15 cellular contexts compared by ENCODE assay signal in genomic region chr7:47606176-47606575, GRCh38.
"Had no signal": no experiment of that assay in that cellular context is flagged by ENCODE, and none has a peak within 500 bp of the region (broad histone marks: within the 10 kb centered on the region; RNA-seq: fewer than 3 reads in every experiment).

No MANE protein-coding gene starts in this region.

- DNase-seq: activated CD4-positive, alpha-beta memory T cell treated with anti-CD3 and anti-CD28 coated beads, Interleukin-2, amount 10 ng/mL, durations not matched to agents 7 days and 5 days; activated gamma-delta T cell treated with Interleukin-2 at 50 U/mL for 16 hours; activated naive CD8-positive, alpha-beta T cell treated with anti-CD3 and anti-CD28 coated beads for 36 hours; activated T-cell treated with anti-CD3 and anti-CD28 coated beads, Interleukin-2, amount 50 U/mL, for 48 hours; anterior cingulate cortex; effector CD4-positive, alpha-beta T cell; islet precursor cell; left lung; stimulated activated CD4-positive, alpha-beta T cell treated with anti-CD3 and anti-CD28 coated beads, Interleukin-2, amount 100 ng/mL, for 24 hours; stimulated activated naive CD4-positive, alpha-beta T cell; T-cell; T1000 had no signal

- H3K4me3 ChIP-seq: breast epithelium, left lung, neural progenitor cell, suprapubic skin had no signal

- H3K27me3 Mint-ChIP-seq: activated CD4-positive, alpha-beta memory T cell treated with anti-CD3 and anti-CD28 coated beads, Interleukin-2, amount 10 ng/mL, durations not matched to agents 7 days and 5 days; T-cell had no signal

- H3K36me3 Mint-ChIP-seq: activated naive CD8-positive, alpha-beta T cell treated with anti-CD3 and anti-CD28 coated beads for 36 hours; neural progenitor cell; T-cell had no signal

- H3K27ac ChIP-seq: left lung, neural progenitor cell had no signal

- ATAC-seq: left lung, T-cell had no signal

- H3K36me3 ChIP-seq: breast epithelium, left lung, neural progenitor cell, suprapubic skin had no signal

- H3K9me3 Mint-ChIP-seq: activated CD4-positive, alpha-beta memory T cell treated with anti-CD3 and anti-CD28 coated beads, Interleukin-2, amount 10 ng/mL, durations not matched to agents 7 days and 5 days; activated naive CD8-positive, alpha-beta T cell treated with anti-CD3 and anti-CD28 coated beads for 36 hours; neural progenitor cell had no signal

- H3K27ac Mint-ChIP-seq: activated CD4-positive, alpha-beta memory T cell treated with anti-CD3 and anti-CD28 coated beads, Interleukin-2, amount 10 ng/mL, durations not matched to agents 7 days and 5 days; activated naive CD8-positive, alpha-beta T cell treated with anti-CD3 and anti-CD28 coated beads for 36 hours; neural progenitor cell; T-cell had no signal

- H3K9me3 ChIP-seq: breast epithelium, left lung, suprapubic skin had no signal

- H3K9ac ChIP-seq: neural progenitor cell had no signal

- H3K27me3 ChIP-seq: breast epithelium, left lung, neural progenitor cell, suprapubic skin had no signal

- H3K4me1 Mint-ChIP-seq: activated CD4-positive, alpha-beta memory T cell treated with anti-CD3 and anti-CD28 coated beads, Interleukin-2, amount 10 ng/mL, durations not matched to agents 7 days and 5 days; activated naive CD8-positive, alpha-beta T cell treated with anti-CD3 and anti-CD28 coated beads for 36 hours; neural progenitor cell had no signal

- H3K4me3 Mint-ChIP-seq: activated CD4-positive, alpha-beta memory T cell treated with anti-CD3 and anti-CD28 coated beads, Interleukin-2, amount 10 ng/mL, durations not matched to agents 7 days and 5 days; activated naive CD8-positive, alpha-beta T cell treated with anti-CD3 and anti-CD28 coated beads for 36 hours; neural progenitor cell; T-cell had no signal
